In the genomic region with DNA sequence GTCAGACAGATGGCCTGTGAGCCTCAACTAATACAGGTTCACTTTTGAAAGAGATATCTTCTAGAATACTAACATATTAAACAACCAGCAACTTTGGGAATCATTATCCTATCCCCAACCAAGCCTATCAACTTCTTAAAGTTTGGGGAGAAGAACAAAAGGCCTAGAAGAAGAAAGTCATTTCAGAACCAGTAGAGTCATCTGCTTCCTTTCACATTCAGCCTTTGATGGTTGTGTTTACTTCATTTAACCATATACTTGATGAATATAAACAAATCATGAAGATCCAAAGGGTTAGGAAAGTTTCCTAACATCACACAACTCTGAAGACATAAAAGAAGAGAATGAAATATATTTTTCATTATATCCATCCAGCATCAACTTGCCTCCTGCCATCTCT, we compare ENCODE assay signal across 25 cellular contexts.
"Had no signal": no experiment of that assay in that cellular context is flagged by ENCODE, and none has a peak within 500 bp of the region (broad histone marks: within the 10 kb centered on the region; RNA-seq: fewer than 3 reads in every experiment).

No MANE protein-coding gene starts in this region.

- DNase-seq: IMR-90, Karpas-422, KG1, MG63, NCI-H1092, NCI-H1105 treated with DMSO at 0.1 percent for 48 hours, NCI-H1417 treated with DMSO at 0.1 percent for 48 hours, NCI-H146, NCI-H1694 treated with DMSO at 0.1 percent for 48 hours, NCI-H1930, NCI-H2081 treated with DMSO at 0.1 percent for 48 hours, NCI-H2171, NCI-H226, NCI-H446, NCI-H510A, NCI-H524 treated with DMSO at 0.1 percent for 48 hours, NCI-H69, NCI-H774, Right ventricle myocardium superior, RPMI8226, SIG-M5 had no signal

- H3K4me3 ChIP-seq: MG63, SJSA1, SK-N-MC had no signal

- ATAC-seq: HepG2 had no signal

- FAIRE-seq: HepG2, RCC 7860 had no signal

- H3K27ac ChIP-seq: SJSA1, SK-N-MC had no signal

- H3K27me3 ChIP-seq: MG63, SJSA1 had no signal

- H3K36me3 ChIP-seq: MG63, SJSA1 had no signal

- H3K9me3 ChIP-seq: MG63, SJSA1 had no signal

- H3K4me1 ChIP-seq: SJSA1 had no signal
